Comparison of ENCODE assay signal across 1 cellular context in genomic region chr4:38870098-38870850, GRCh38.
TF ChIP-seq lines count a peak whose summit lies in the region.

No MANE protein-coding gene starts in this region.

TF ChIP-seq in SK-N-SH treated with all-trans-retinoic acid at 6 μM for 48 hours, 23 proteins besides CTCF, POLR2A, EP300 and RAD21 (continued from another document):
- TF ChIP-seq POU6F1 (CRISPR knock-in tag; IDR thresholded peaks at IDR 0.05; ENCODE audit: borderline replicate concordance, low read depth) (no peak), CSDC2 (CRISPR knock-in tag; IDR thresholded peaks at IDR 0.05) (no peak), ZNF8 (CRISPR knock-in tag; IDR thresholded peaks at IDR 0.05) (no peak)
